ENCODE assay signal across 22 cellular contexts in genomic region chr4:33477715-33478114, GRCh38.
"Had no signal": no experiment of that assay in that cellular context is flagged by ENCODE, and none has a peak within 500 bp of the region (broad histone marks: within the 10 kb centered on the region; RNA-seq: fewer than 3 reads in every experiment).

No MANE protein-coding gene starts in this region.

- H3K4me1 Mint-ChIP-seq: activated naive CD8-positive, alpha-beta T cell treated with anti-CD3 and anti-CD28 coated beads, Interleukin-2, amount 10 ng/mL, durations not matched to agents 7 days and 5 days had no signal

- DNase-seq: activated CD4-positive, alpha-beta T cell treated with anti-CD3 and anti-CD28 coated beads for 4 hours; activated CD8-positive, alpha-beta memory T cell treated with anti-CD3 and anti-CD28 coated beads, Interleukin-2, amount 50 U/mL, for 48 hours; activated CD8-positive, alpha-beta T cell treated with anti-CD3 and anti-CD28 coated beads, Interleukin-2, amount 10 ng/mL, durations not matched to agents 7 days and 5 days; activated naive CD4-positive, alpha-beta T cell treated with anti-CD3 and anti-CD28 coated beads, Interleukin-2, amount 50 U/mL, for 16 hours; activated naive CD8-positive, alpha-beta T cell treated with anti-CD3 and anti-CD28 coated beads, Interleukin-2, amount 10 ng/mL, durations not matched to agents 7 days and 5 days; activated T-cell treated with anti-CD3 and anti-CD28 coated beads, Interleukin-2, amount 50 U/mL, for 1 hour; aorta; caudate nucleus; colonic mucosa; KG1; NCI-H1048; NCI-H1436 treated with DMSO at 0.1 percent for 48 hours; NCI-H2081 treated with DMSO at 0.1 percent for 48 hours; NCI-H446 treated with DMSO at 0.1 percent for 48 hours; NCI-H524 treated with DMSO at 0.1 percent for 48 hours; PC-3; SHP77 had no signal

- H3K27me3 Mint-ChIP-seq: activated naive CD8-positive, alpha-beta T cell treated with anti-CD3 and anti-CD28 coated beads, Interleukin-2, amount 10 ng/mL, durations not matched to agents 7 days and 5 days had no signal

- ATAC-seq: activated CD4-positive, CD25-positive, alpha-beta regulatory T cell treated with anti-CD3 and anti-CD28 coated beads, Interleukin-2, amount 50 U/mL, for 24 hours; activated CD8-positive, alpha-beta T cell treated with anti-CD3 and anti-CD28 coated beads, Interleukin-2, amount 10 ng/mL, durations not matched to agents 7 days and 5 days; PC-3; SK-N-SH treated with all-trans-retinoic acid at 6 μM for 48 hours had no signal

- H3K36me3 ChIP-seq: breast epithelium, colonic mucosa, SJSA1 had no signal

- H3K9me3 ChIP-seq: breast epithelium, colonic mucosa, SJSA1 had no signal

- H3K4me1 ChIP-seq: breast epithelium, colonic mucosa, SJSA1 had no signal

- H3K27ac Mint-ChIP-seq: activated CD8-positive, alpha-beta T cell treated with anti-CD3 and anti-CD28 coated beads, Interleukin-2, amount 10 ng/mL, durations not matched to agents 7 days and 5 days; activated naive CD8-positive, alpha-beta T cell treated with anti-CD3 and anti-CD28 coated beads, Interleukin-2, amount 10 ng/mL, durations not matched to agents 7 days and 5 days; T-helper 1 cell treated with Interleukin-12 subunit alpha and Interleukin-12 subunit beta and Interleukin-4 antibody, amounts not matched to agents 30 μg/mL and 1 μg/mL, for 36 hours had no signal

- H3K4me3 ChIP-seq: breast epithelium, colonic mucosa, SJSA1 had no signal

- H3K27me3 ChIP-seq: breast epithelium, colonic mucosa, SJSA1 had no signal

- H3K4me3 Mint-ChIP-seq: activated CD8-positive, alpha-beta T cell treated with anti-CD3 and anti-CD28 coated beads, Interleukin-2, amount 10 ng/mL, durations not matched to agents 7 days and 5 days; activated naive CD8-positive, alpha-beta T cell treated with anti-CD3 and anti-CD28 coated beads, Interleukin-2, amount 10 ng/mL, durations not matched to agents 7 days and 5 days; T-helper 1 cell treated with Interleukin-12 subunit alpha and Interleukin-12 subunit beta and Interleukin-4 antibody, amounts not matched to agents 30 μg/mL and 1 μg/mL, for 36 hours had no signal

- H3K36me3 Mint-ChIP-seq: activated naive CD8-positive, alpha-beta T cell treated with anti-CD3 and anti-CD28 coated beads, Interleukin-2, amount 10 ng/mL, durations not matched to agents 7 days and 5 days had no signal

- H3K27ac ChIP-seq: breast epithelium, colonic mucosa, SJSA1 had no signal
